Comparison of ENCODE assay signal across 9 cellular contexts in genomic region chr16:80541306-80541694, GRCh38. TPM values are rescaled to one million over a fixed set of nuclear protein-coding genes. Genes with fewer than 3 reads are reported as not detected.
DNase-seq lines count a peak whose midpoint lies in the region; FAIRE-seq and TF ChIP-seq lines count a peak whose summit lies in the region.
"Had no signal": no experiment of that assay in that cellular context is flagged by ENCODE, and none has a peak within 500 bp of the region (broad histone marks: within the 10 kb centered on the region; RNA-seq: fewer than 3 reads in every experiment).

No MANE protein-coding gene starts in this region.

- TF ChIP-seq CTCF in AG09309 (IDR thresholded peaks at IDR 0.05; ENCODE audit: control insufficient read depth, insufficient read depth, low read depth, low read length, missing control alignments) (no peak), H1 (IDR thresholded peaks at IDR 0.05; ENCODE audit: control extremely low read depth in 1 of 3, insufficient read depth in 1 of 3, low read depth in 1 of 3, low read length in 3 of 3) (no peak), nephron progenitor cell (IDR thresholded peaks at IDR 0.05) (no peak)

- peaks cover 90% of the 10 kb centered on the region for H3K27me3 Mint-ChIP-seq in nephron progenitor cell (ENCODE audit: low read depth, poor library complexity)

- H2AFZ ChIP-seq in H1 (ENCODE audit: low read length) = peak overlapping the region; percentile 63; the same call in 1 of the 2 replicates

- H3K79me1 ChIP-seq in H1 (ENCODE audit: low read depth, low read length) = no peaks in the 10 kb centered on the region

- no peak overlapping the region for H2BK20ac ChIP-seq in H1 (ENCODE audit: low read length)

- H4K8ac ChIP-seq in H1 (ENCODE audit: extremely low read depth, insufficient read depth, low read length) = no peak overlapping the region

- H3K4me2 ChIP-seq in H1 (ENCODE audit: insufficient read depth in 1 of 2, low read depth in 2 of 2, low read length in 2 of 2) = peak overlapping the region; percentile 56 to 82

- peaks cover 5% of the 10 kb centered on the region; the same call in 1 of the 2 replicates for H3K23me2 ChIP-seq in H1 (ENCODE audit: low read depth, low read length)

- TF ChIP-seq POLR2A in H1 (IDR thresholded peaks at IDR 0.05; ENCODE audit: control extremely low read depth in 1 of 2, low read depth in 2 of 2, low read length in 2 of 2) = no peak

- no peak overlapping the region for H3K18ac ChIP-seq in H1 (ENCODE audit: extremely low read depth, low read length)

- H3K27ac Mint-ChIP-seq in nephron progenitor cell = no peak overlapping the region

- no peak overlapping the region for H3K23ac ChIP-seq in H1 (ENCODE audit: insufficient read length)

- no peak for TF ChIP-seq RAD21 in H1 (IDR thresholded peaks at IDR 0.05 in 1 of 2, conservative IDR thresholded peaks at IDR 0.05 in 1 of 2; ENCODE audit: low read depth in 2 of 2, low read length in 2 of 2)

- no peaks in the 10 kb centered on the region for H3K36me3 ChIP-seq in MG63
- no peaks in the 10 kb centered on the region for H3K36me3 ChIP-seq in H1 (ENCODE audit: control insufficient read depth in 2 of 4, insufficient read depth in 4 of 4, low read length in 3 of 4)

- no peak overlapping the region for H4K5ac ChIP-seq in H1 (ENCODE audit: insufficient read length, low read depth, low read length)

- H3K9ac ChIP-seq in H1 (replicated peaks in 1 of 4; ENCODE audit: extremely low read depth in 1 of 4, low read depth in 3 of 4, low read length in 3 of 4) = no peak overlapping the region; a peak in 1 of 7 replicates

- no peak overlapping the region for H3K4ac ChIP-seq in H1 (replicated peaks; ENCODE audit: insufficient read length, low read depth, low read length)

- H4K91ac ChIP-seq in H1 (replicated peaks; ENCODE audit: insufficient read length, low read length) = no peak overlapping the region

- H3K27me3 ChIP-seq in MG63 (no peaks in the 10 kb centered on the region), H1 (replicated peaks in 1 of 4; ENCODE audit: control insufficient read depth in 3 of 4, extremely low read depth in 1 of 4, insufficient read depth in 3 of 4, low read length in 3 of 4) (peaks cover 5 to 18% (median 11%) of the 10 kb centered on the region in 4 experiments; a peak in 6 of 7 replicates)

- H3K79me2 ChIP-seq in H1 (ENCODE audit: control insufficient read depth in 1 of 2, insufficient read depth in 2 of 2, low read length in 2 of 2) = no peaks in the 10 kb centered on the region

- H4K20me1 ChIP-seq in H1 (replicated peaks in 1 of 2; ENCODE audit: control insufficient read depth in 1 of 2, insufficient read depth in 2 of 2, low read length in 2 of 2) = no peaks in the 10 kb centered on the region

- H3K14ac ChIP-seq in H1 (ENCODE audit: insufficient read length) = no peak overlapping the region

- H2BK5ac ChIP-seq in H1 (ENCODE audit: low read depth, low read length) = no peak overlapping the region

- no peak overlapping the region for H2BK15ac ChIP-seq in H1 (ENCODE audit: low read length)

- CTCF ChIA-PET in H1 (lab: Charles Lee; ENCODE audit: partially characterized antibody) = interaction anchor here (1.4 kb wide), 1 partner anchor 311 kb away, joined by 3 read pairs; no protein-coding TSS in a partner anchor

- no peak overlapping the region for H2AK5ac ChIP-seq in H1 (ENCODE audit: low read depth, low read length)

- H3K27ac ChIP-seq in H1 (ENCODE audit: low read depth, low read length) = no peak overlapping the region

- peak overlapping the region; percentile 73 for H3K4me3 ChIP-seq in AG09309 (ENCODE audit: control insufficient read depth, low read depth, low read length)
- peak overlapping the region; percentile 47 for H3K4me3 ChIP-seq in MG63
- peak overlapping the region; percentile 48 to 76 (median 58) for H3K4me3 ChIP-seq in H1 (ENCODE audit: extremely low read depth in 1 of 4, insufficient read depth in 2 of 4, low read depth in 3 of 4, low read length in 4 of 4)

- H3K9me3 ChIP-seq in MG63 (no peaks in the 10 kb centered on the region), H1 (ENCODE audit: insufficient read depth in 2 of 2, low read depth in 1 of 2, low read length in 1 of 2) (no peaks in the 10 kb centered on the region)

- peaks cover 11% of the 10 kb centered on the region for H3K9me3 Mint-ChIP-seq in nephron progenitor cell

- H3K56ac ChIP-seq in H1 (replicated peaks; ENCODE audit: insufficient read length, low read depth, low read length) = no peak overlapping the region

- no peak overlapping the region for H2BK12ac ChIP-seq in H1 (ENCODE audit: low read depth, low read length)

- WGBS in H1 (ENCODE audit: extremely low coverage in 1 of 2, insufficient coverage in 1 of 2, insufficient read length in 1 of 2, insufficient replicate concordance in 2 of 2, low coverage in 1 of 2, low lambda C conversion rate in 2 of 2, missing lambda C conversion rate in 1 of 2), 2 experiments = 38% methylated on average over 5 of the region's 6 CpGs; no CpG with 5 or more reads in 1 of the 2 experiments

- DNase-seq in AG09309 (ENCODE audit: low read depth) (no peak), MG63 (no peak), H1 (ENCODE audit: low read depth in 1 of 2, low spot score in 2 of 2) (no peak), nephron progenitor cell (no peak), mucosa of gallbladder (ENCODE audit: low spot score) (no peak), NCI-H1105 (lab: John Stamatoyannopoulos, UW) (no peak), A172 (ENCODE audit: low spot score) (no peak)
- no peak for DNase-seq in stimulated activated naive CD4-positive, alpha-beta T cell (lab: John Stamatoyannopoulos, UW)

- no peaks in the 10 kb centered on the region for H3K36me3 Mint-ChIP-seq in nephron progenitor cell (ENCODE audit: low read depth)

- peak overlapping the region; percentile 88 for H3K4me3 Mint-ChIP-seq in nephron progenitor cell

- POLR2A ChIA-PET in H1 (lab: Charles Lee; ENCODE audit: partially characterized antibody) = no interaction called here

- peaks cover 0 to 4% (median 1%) of the 10 kb centered on the region in 4 experiments; a peak in 3 of 7 replicates for H3K4me1 ChIP-seq in H1 (replicated peaks in 1 of 4; ENCODE audit: control insufficient read depth in 3 of 4, insufficient read depth in 4 of 4, low read length in 3 of 4)

- TF ChIP-seq EP300 in H1 (IDR thresholded peaks at IDR 0.05; ENCODE audit: borderline replicate concordance in 1 of 2, low read depth in 2 of 2, low read length in 2 of 2) = no peak

- peaks cover 14% of the 10 kb centered on the region for H3K4me1 Mint-ChIP-seq in nephron progenitor cell

- no peak for FAIRE-seq in H1 (lab: Jason Lieb, UNC)

- no peak overlapping the region for H2BK120ac ChIP-seq in H1 (replicated peaks; ENCODE audit: low read depth, low read length)

TF ChIP-seq in H1, 55 proteins besides CTCF, POLR2A, EP300 and RAD21 (continues in another document):
- no peak for TF ChIP-seq ASH2L (IDR thresholded peaks at IDR 0.05; ENCODE audit: low read length)
- no peak for TF ChIP-seq TCF12 (IDR thresholded peaks at IDR 0.05; ENCODE audit: low read depth, low read length)
- TF ChIP-seq KDM5A (IDR thresholded peaks at IDR 0.05; ENCODE audit: low read length) = no peak
- TF ChIP-seq GABPA (IDR thresholded peaks at IDR 0.05; ENCODE audit: borderline replicate concordance, insufficient read depth, low read length) = no peak
- peak; percentile 6 for TF ChIP-seq SAP30 (IDR thresholded peaks at IDR 0.05; ENCODE audit: insufficient read depth, insufficient replicate concordance, low read length)

RNA-seq across cellular contexts. Expression of gene DYNLRB2, which starts 0.5 kb away (rescaled TPM):
- not detected in 2 replicates for total RNA-seq in MG63 (2014; rRNA removed; shearing (Covaris generic); ENCODE audit: low replicate concordance)
- not detected in 2 replicates for total RNA-seq in H1 (2021; fragmentation: NEBNext Ultra II Directional; extraction: Animal tissue kit (Norgen Biotek cat#: 25700))
- not detected in 2 replicates for polyA plus RNA-seq in H1 (2011; rRNA removed)
- not detected for polyA plus RNA-seq in H1 (2011; cell fraction: cytosol; rRNA removed)
- not detected for polyA plus RNA-seq in H1 (2011; cell fraction: nucleus; rRNA removed)
- not detected in 4 replicates for polyA plus RNA-seq in H1 (2012, experiment 1 of 2)
- polyA plus RNA-seq in H1 (2012, experiment 2 of 2) = not detected
- not detected for polyA plus RNA-seq in H1 (2013, experiment 1 of 2)
- polyA plus RNA-seq in H1 (2013, experiment 2 of 2) = not detected
- not detected in 2 replicates for polyA minus RNA-seq in H1 (2011; rRNA and poly(A)+ RNA removed)
- polyA minus RNA-seq in H1 (2011; cell fraction: cytosol; rRNA and poly(A)+ RNA removed) = not detected
- not detected for polyA minus RNA-seq in H1 (2011; cell fraction: nucleus; rRNA and poly(A)+ RNA removed)
- 1.3 TPM for total RNA-seq in mucosa of gallbladder
- total RNA-seq in A172 (2014; rRNA removed; shearing (Covaris generic)) = not detected in 2 replicates
- total RNA-seq: pulmonary artery endothelial cell had no signal
